In genomic region chr14:73599494-73599893, GRCh38 we compare ENCODE assay signal across 18 cellular contexts. TPM values are rescaled to one million over a fixed set of nuclear protein-coding genes. Genes with fewer than 3 reads are reported as not detected.
A peak's percentile ranks its signal among the peaks of the same experiment; 100 is the strongest.
DNase-seq lines count a peak whose midpoint lies in the region; ATAC-seq and TF ChIP-seq lines count a peak whose summit lies in the region.
"Had no signal": no experiment of that assay in that cellular context is flagged by ENCODE, and none has a peak within 500 bp of the region (broad histone marks: within the 10 kb centered on the region; RNA-seq: fewer than 3 reads in every experiment).

No MANE protein-coding gene starts in this region.

- H3K4me1 ChIP-seq in RWPE2 (ENCODE audit: insufficient read depth, poor library complexity, severe bottlenecking): peaks cover 12% of the 10 kb centered on the region
- H3K4me1 ChIP-seq in sigmoid colon: no peaks in the 10 kb centered on the region
- H3K4me1 ChIP-seq in left ventricle myocardium inferior: no peaks in the 10 kb centered on the region
- H3K4me1 ChIP-seq: BE2C had no signal

- ATAC-seq in RWPE2 (ENCODE audit: low read depth) (peak; percentile 10; the same call in 1 of the 3 replicates), GM21360 (IDR thresholded peaks at IDR 0.05; ENCODE audit: unreplicated experiment) (no peak)
- ATAC-seq: HCT116, K562 had no signal

- no peaks in the 10 kb centered on the region for H3K9me3 ChIP-seq in RWPE2 (ENCODE audit: severe bottlenecking)
- no peaks in the 10 kb centered on the region for H3K9me3 ChIP-seq in sigmoid colon
- H3K9me3 ChIP-seq in left ventricle myocardium inferior (replicated peaks): no peaks in the 10 kb centered on the region
- H3K9me3 ChIP-seq: BE2C, Caco-2 had no signal

- TF ChIP-seq POLR2A in sigmoid colon (IDR thresholded peaks at IDR 0.05): no peak

- no peak overlapping the region for H3K4me3 ChIP-seq in RWPE2 (ENCODE audit: severe bottlenecking)
- H3K4me3 ChIP-seq in sigmoid colon: no peak overlapping the region
- H3K4me3 ChIP-seq in left ventricle myocardium inferior: no peak overlapping the region
- H3K4me3 ChIP-seq: K562 had no signal

- H3K36me3 ChIP-seq in RWPE2 (ENCODE audit: low read depth) (no peaks in the 10 kb centered on the region), sigmoid colon (no peaks in the 10 kb centered on the region), left ventricle myocardium inferior (no peaks in the 10 kb centered on the region)
- H3K36me3 ChIP-seq: BE2C had no signal

- intact Hi-C loops in sigmoid colon (cut with DNase I): no loop called here
- intact Hi-C loops in left ventricle myocardium inferior (cut with micrococcal nuclease): no loop called here

- DNase-seq in RWPE2 (ENCODE audit: low spot score): no peak
- peak; percentile 42 for DNase-seq in left kidney (ENCODE audit: low read depth, low spot score)
- DNase-seq in sigmoid colon: peak; percentile 8
- no peak for DNase-seq in left ventricle myocardium inferior
- DNase-seq in activated CD4-positive, alpha-beta T cell treated with anti-CD3 and anti-CD28 coated beads for 1 hour: no peak
- DNase-seq: ACHN; BE2C; C1 segment of cervical spinal cord; Caco-2; CD4-positive, CD25-positive, alpha-beta regulatory T cell; GOT3; H7; IMR-90 had no signal

- TF ChIP-seq CTCF in RWPE2 (IDR thresholded peaks at IDR 0.05; ENCODE audit: poor library complexity, severe bottlenecking): no peak
- no peak for TF ChIP-seq CTCF in sigmoid colon (IDR thresholded peaks at IDR 0.05)
- no peak for TF ChIP-seq CTCF in left ventricle myocardium inferior (IDR thresholded peaks at IDR 0.05; ENCODE audit: borderline replicate concordance)

- H3K27me3 ChIP-seq in RWPE2 (ENCODE audit: insufficient read depth, poor library complexity, severe bottlenecking): no peaks in the 10 kb centered on the region
- no peaks in the 10 kb centered on the region for H3K27me3 ChIP-seq in sigmoid colon
- no peaks in the 10 kb centered on the region for H3K27me3 ChIP-seq in left ventricle myocardium inferior (ENCODE audit: low read depth)
- H3K27me3 ChIP-seq: BE2C had no signal

- no peak for TF ChIP-seq EP300 in sigmoid colon (IDR thresholded peaks at IDR 0.05)

- no peak overlapping the region for H3K27ac ChIP-seq in RWPE2 (ENCODE audit: poor library complexity, severe bottlenecking)
- no peak overlapping the region for H3K27ac ChIP-seq in sigmoid colon
- H3K27ac ChIP-seq in left ventricle myocardium inferior (replicated peaks): no peak overlapping the region
- H3K27ac ChIP-seq: HL-60 had no signal

RNA-seq across cellular contexts. Expression of gene ACOT4, which starts 7.8 kb away (rescaled TPM):
- 1 to 10 TPM in 1 of 4 donors, under 1 TPM in 3; 0.33 to 2.2 (median 0.45) TPM for total RNA-seq in sigmoid colon
- 1 to 10 TPM; 2.2 to 3.7 (median 3.6) TPM for polyA plus RNA-seq in sigmoid colon
- 0.77 TPM for total RNA-seq in left ventricle myocardium inferior
- total RNA-seq: HT1080, K562 had no signal
- polyA plus RNA-seq: K562 had no signal

RNA-seq across cellular contexts. Expression of gene ACOT6, which starts 12.8 kb away (rescaled TPM):
- not detected for total RNA-seq in sigmoid colon
- polyA plus RNA-seq in sigmoid colon: not detected
- total RNA-seq in left ventricle myocardium inferior: not detected
- total RNA-seq: Caco-2; CD4-positive, CD25-positive, alpha-beta regulatory T cell; H7; HT1080; IMR-90; K562 had no signal
- polyA plus RNA-seq: IMR-90, K562 had no signal

RNA-seq across cellular contexts. Expression of gene ACOT2, which starts 30.5 kb away (rescaled TPM):
- 100 to 1,000 TPM in 2 of 4 donors, 10 to 100 TPM in 2; 44.7 to 125 (median 99.0) TPM for total RNA-seq in sigmoid colon
- polyA plus RNA-seq in sigmoid colon: 10 to 100 TPM; 19.2 to 36.8 (median 22.9) TPM
- 191 TPM for total RNA-seq in left ventricle myocardium inferior
- total RNA-seq: K562 had no signal

RNA-seq across cellular contexts. Expression of gene HEATR4, which starts 40.7 kb away (rescaled TPM):
- total RNA-seq in sigmoid colon (1 to 10 TPM in 1 of 4 donors, under 1 TPM in 2, not detected in 1; 0.28 to 1.2 (median 0.49) TPM), left ventricle myocardium inferior (0.38 TPM)
- under 1 TPM in 1 of 3 donors, not detected in 2; 0.03 TPM for polyA plus RNA-seq in sigmoid colon
- total RNA-seq: CD4-positive, CD25-positive, alpha-beta regulatory T cell; HT1080; IMR-90; K562 had no signal
- polyA plus RNA-seq: IMR-90, K562 had no signal

RNA-seq across cellular contexts. Expression of gene DNAL1, which starts 45.3 kb away (rescaled TPM):
- total RNA-seq in sigmoid colon (10 to 100 TPM in 2 of 4 donors, 1 to 10 TPM in 2; 5.6 to 20.0 (median 9.6) TPM), left ventricle myocardium inferior (15.2 TPM)
- polyA plus RNA-seq in sigmoid colon: 1 to 10 TPM; 4.6 to 9.0 (median 5.1) TPM

Comparison
In these comparisons a context has a peak if more than half of its experiments do, and no peak if none do; other contexts are left out.
1. DNase-seq: peak in left kidney (single experiment) and sigmoid colon (single experiment); none in RWPE2 (single experiment), left ventricle myocardium inferior (single experiment) and activated CD4-positive, alpha-beta T cell treated with anti-CD3 and anti-CD28 coated beads for 1 hour (single experiment).